Comparison of ENCODE assay signal across 12 cellular contexts in the genomic region with DNA sequence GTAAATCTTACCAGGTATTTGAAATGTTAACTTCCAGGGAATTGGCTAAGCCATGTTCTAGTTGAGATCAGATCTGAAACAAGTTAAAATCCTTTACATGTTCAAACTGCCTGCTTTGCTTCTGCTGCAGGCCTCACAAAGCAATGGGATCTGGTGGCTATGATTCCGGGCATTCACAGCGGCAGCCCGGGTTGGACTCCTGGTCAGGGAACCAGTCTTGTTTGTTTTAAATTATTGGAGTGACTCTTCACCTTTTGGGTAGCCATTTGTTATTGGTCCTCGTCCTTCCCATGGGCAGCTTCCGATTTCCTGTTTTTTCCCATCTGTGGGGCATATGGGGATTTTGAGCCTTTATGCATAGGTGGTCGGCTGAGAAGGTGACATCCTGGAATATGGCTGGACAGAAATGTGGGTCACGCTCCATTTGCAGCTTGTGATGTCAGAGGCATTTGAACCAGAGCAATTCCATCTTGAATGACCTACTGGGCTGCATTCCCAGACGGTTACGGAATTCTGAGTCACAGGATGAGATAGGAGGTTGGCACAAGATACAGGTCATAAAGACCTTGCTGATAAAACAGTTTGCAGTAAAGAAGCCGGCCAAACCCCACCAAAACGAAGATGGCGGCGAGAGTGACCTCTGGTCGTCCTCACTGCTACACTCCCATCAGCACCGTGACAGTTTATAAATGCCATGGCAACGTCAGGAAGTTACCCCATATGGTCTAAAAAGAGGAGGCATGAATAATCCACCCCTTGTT. TPM values are rescaled to one million over a fixed set of nuclear protein-coding genes. Genes with fewer than 3 reads are reported as not detected.
DNase-seq lines count a peak whose midpoint lies in the region; ATAC-seq and TF ChIP-seq lines count a peak whose summit lies in the region.
"Had no signal": no experiment of that assay in that cellular context is flagged by ENCODE, and none has a peak within 500 bp of the region (broad histone marks: within the 10 kb centered on the region; RNA-seq: fewer than 3 reads in every experiment).

No MANE protein-coding gene starts in this region.

- H3K27ac ChIP-seq in epithelial cell of prostate (peak overlapping the region; percentile 56), muscle layer of duodenum (ENCODE audit: low read length) (peak overlapping the region; percentile 39)

- TF ChIP-seq CTCF in AG09319 (IDR thresholded peaks at IDR 0.05; ENCODE audit: low read depth, low read length) (no peak), osteocyte (IDR thresholded peaks at IDR 0.05) (no peak)

- H3K9me3 Mint-ChIP-seq in osteocyte (ENCODE audit: unreplicated experiment) = no peaks in the 10 kb centered on the region
- H3K9me3 Mint-ChIP-seq: natural killer cell treated with Interleukin-12 subunit alpha and Interleukin-12 subunit beta and Interleukin-15 and Interleukin-18, amount 100 ng/mL, for 72 hours had no signal

- DNase-seq in AG09319 (ENCODE audit: extremely low read depth, low read depth) = peak; percentile 57
- DNase-seq in MG63 = peak; percentile 81
- no peak for DNase-seq in epithelial cell of prostate (ENCODE audit: low read depth, low spot score)
- no peak for DNase-seq in osteocyte (ENCODE audit: extremely low spot score, unreplicated experiment)
- DNase-seq in NCI-H1417 (lab: John Stamatoyannopoulos, UW) = no peak
- DNase-seq: amygdala, NCI-H1092 treated with DMSO at 0.1 percent for 48 hours had no signal

- H3K4me3 ChIP-seq in MG63 = no peak overlapping the region
- no peak overlapping the region for H3K4me3 ChIP-seq in muscle layer of duodenum (ENCODE audit: low read depth in 1 of 2, low read length in 2 of 2)

- H3K27ac Mint-ChIP-seq in osteocyte (ENCODE audit: unreplicated experiment) = no peak overlapping the region
- H3K27ac Mint-ChIP-seq: natural killer cell treated with Interleukin-12 subunit alpha and Interleukin-12 subunit beta and Interleukin-15 and Interleukin-18, amount 100 ng/mL, for 72 hours had no signal

- H3K36me3 ChIP-seq in MG63 (no peaks in the 10 kb centered on the region), muscle layer of duodenum (ENCODE audit: control insufficient read depth in 1 of 2, insufficient read depth in 2 of 2, low read length in 2 of 2) (no peaks in the 10 kb centered on the region)

- H3K9me3 ChIP-seq in MG63 = no peaks in the 10 kb centered on the region
- H3K9me3 ChIP-seq in muscle layer of duodenum (ENCODE audit: control insufficient read depth in 1 of 2, low read length in 2 of 2) = no peaks in the 10 kb centered on the region

- peaks cover 0 to 5% of the 10 kb centered on the region in 2 donors for H3K4me1 ChIP-seq in muscle layer of duodenum (ENCODE audit: control insufficient read depth in 1 of 2, insufficient read depth in 2 of 2, low read length in 2 of 2)

- peaks cover 3% of the 10 kb centered on the region for H3K27me3 Mint-ChIP-seq in osteocyte (ENCODE audit: unreplicated experiment)

- no peak for ATAC-seq in HG03457 (IDR thresholded peaks at IDR 0.05; ENCODE audit: unreplicated experiment)
- ATAC-seq in HG03571 (IDR thresholded peaks at IDR 0.05; ENCODE audit: unreplicated experiment) = no peak
- ATAC-seq: natural killer cell treated with Interleukin-12 subunit alpha and Interleukin-12 subunit beta and Interleukin-15 and Interleukin-18, amount 100 ng/mL, for 72 hours had no signal

- H3K4me3 Mint-ChIP-seq in osteocyte (ENCODE audit: unreplicated experiment) = no peak overlapping the region
- H3K4me3 Mint-ChIP-seq: natural killer cell treated with Interleukin-12 subunit alpha and Interleukin-12 subunit beta and Interleukin-15 and Interleukin-18, amount 100 ng/mL, for 72 hours had no signal

- no peaks in the 10 kb centered on the region for H3K36me3 Mint-ChIP-seq in osteocyte (ENCODE audit: unreplicated experiment)
- H3K36me3 Mint-ChIP-seq: natural killer cell treated with Interleukin-12 subunit alpha and Interleukin-12 subunit beta and Interleukin-15 and Interleukin-18, amount 100 ng/mL, for 72 hours had no signal

- H3K4me1 Mint-ChIP-seq in osteocyte (ENCODE audit: unreplicated experiment) = peaks cover 15% of the 10 kb centered on the region

- no peaks in the 10 kb centered on the region; the same call in 1 of the 2 replicates for H3K27me3 ChIP-seq in MG63
- H3K27me3 ChIP-seq in muscle layer of duodenum (ENCODE audit: low read depth, low read length) = peaks cover 1% of the 10 kb centered on the region

RNA-seq across cellular contexts. Expression of a gene that starts 20.1 kb away (rescaled TPM):
- 280 and 743 TPM in 2 replicates for total RNA-seq in MG63 (2014; rRNA removed; shearing (Covaris generic); ENCODE audit: low replicate concordance)
- total RNA-seq in osteocyte = 509 and 544 TPM in 2 replicates

RNA-seq across cellular contexts. Expression of a gene that starts 40.3 kb away (rescaled TPM):
- total RNA-seq in MG63 (2014; rRNA removed; shearing (Covaris generic); ENCODE audit: low replicate concordance) = not detected in 2 replicates
- total RNA-seq in osteocyte = not detected in 2 replicates
- total RNA-seq: natural killer cell treated with Interleukin-12 subunit alpha and Interleukin-12 subunit beta and Interleukin-15 and Interleukin-18, amount 100 ng/mL, for 72 hours; T-helper 2 cell treated with Interferon-gamma antibody and Interleukin-4, amounts not matched to agents 100 ng/mL and 5 ng/mL, for 36 hours had no signal

RNA-seq across cellular contexts. Expression of a gene that starts 43.2 kb away (rescaled TPM):
- total RNA-seq in MG63 (2014; rRNA removed; shearing (Covaris generic); ENCODE audit: low replicate concordance) = 274 and 469 TPM in 2 replicates
- total RNA-seq in osteocyte = 180 and 185 TPM in 2 replicates

RNA-seq across cellular contexts. Expression of a gene that starts 55.6 kb away (rescaled TPM):
- 14.1 and 14.8 TPM in 2 replicates for total RNA-seq in MG63 (2014; rRNA removed; shearing (Covaris generic); ENCODE audit: low replicate concordance)
- total RNA-seq in osteocyte = 32.2 and 37.4 TPM in 2 replicates

RNA-seq across cellular contexts. Expression of a gene that starts 58.4 kb away (rescaled TPM):
- total RNA-seq in MG63 (2014; rRNA removed; shearing (Covaris generic); ENCODE audit: low replicate concordance) = 5.5 and 18.9 TPM in 2 replicates
- 46.7 and 46.9 TPM in 2 replicates for total RNA-seq in osteocyte

Comparison
In these comparisons a context has a peak if more than half of its experiments do, and no peak if none do; other contexts are left out.
1. DNase-seq: peak in AG09319 (single experiment) and MG63 (single experiment); none in epithelial cell of prostate (single experiment), osteocyte (single experiment) and NCI-H1417 (0 of 3).